In the genomic region with DNA sequence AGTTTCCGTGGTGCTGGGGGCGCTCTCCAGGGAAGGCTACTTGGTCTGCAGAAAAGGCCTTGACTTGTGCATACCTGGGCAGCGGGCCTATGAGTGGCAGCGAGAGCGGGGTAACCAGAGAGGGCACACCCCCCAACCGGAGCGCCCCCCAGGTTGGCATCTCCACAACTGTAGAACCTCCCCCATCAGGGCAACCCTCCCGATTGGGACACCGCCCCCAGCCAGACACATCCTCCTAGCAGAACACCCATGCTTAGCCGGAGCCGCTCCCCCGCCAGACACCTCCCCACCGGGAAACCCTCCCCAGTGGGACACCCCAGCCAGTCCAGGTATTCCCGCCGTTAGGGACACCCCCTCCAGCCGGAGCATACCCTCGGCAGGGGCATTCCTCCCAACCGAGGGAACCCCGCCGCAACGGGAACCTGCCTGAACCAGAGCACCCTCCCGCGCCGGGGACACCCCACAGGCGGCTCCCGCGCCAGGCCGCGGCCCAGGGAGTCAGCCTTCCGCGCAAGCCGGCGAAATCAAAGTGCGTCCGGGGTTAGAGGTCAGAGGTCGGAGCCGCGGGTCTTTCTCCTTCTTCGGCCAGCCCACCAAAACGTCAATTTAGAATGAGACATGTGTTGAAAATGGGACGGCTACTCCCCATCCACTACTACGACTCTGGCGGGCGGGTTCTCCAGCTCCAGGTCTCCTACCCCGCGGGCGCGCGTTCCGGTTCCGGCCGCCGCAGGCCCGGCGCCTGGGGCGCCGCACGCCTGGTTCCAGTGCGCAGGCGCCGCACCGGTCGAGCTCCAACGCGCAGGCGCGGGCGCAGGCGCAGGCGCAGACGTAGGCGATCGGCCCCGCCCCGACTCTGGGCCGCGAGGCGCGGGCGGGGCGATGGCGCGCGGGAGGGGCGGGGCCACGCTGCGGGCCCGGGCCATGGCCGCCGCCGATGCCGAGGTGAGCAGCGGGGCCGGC, we compare ENCODE assay signal across 8 cellular contexts. TPM values are rescaled to one million over a fixed set of nuclear protein-coding genes. Genes with fewer than 3 reads are reported as not detected.
DNase-seq lines count a peak whose midpoint lies in the region; ATAC-seq and TF ChIP-seq lines count a peak whose summit lies in the region.

Gene EHMT1 (plus strand): TSS at position 901 of the 963 bp plus-strand sequence. CDS start 24 bp downstream, at position 925.

- no peak for TF ChIP-seq CTCF in nephron (IDR thresholded peaks at IDR 0.05; ENCODE audit: unreplicated experiment in 3 of 3)

- peaks cover 44% of the 10 kb centered on the region for H3K36me3 Mint-ChIP-seq in activated T-helper 17 cell treated with anti-CD3 and anti-CD28 coated beads, Interleukin-2, amount 50 U/mL, for 72 hours (ENCODE audit: low read depth)
- H3K36me3 Mint-ChIP-seq in nephron (ENCODE audit: low read depth): peaks cover 3% of the 10 kb centered on the region

- H3K27me3 Mint-ChIP-seq in activated T-helper 17 cell treated with anti-CD3 and anti-CD28 coated beads, Interleukin-2, amount 50 U/mL, for 72 hours: no peaks in the 10 kb centered on the region
- H3K27me3 Mint-ChIP-seq in nephron (ENCODE audit: low read depth): no peaks in the 10 kb centered on the region

- peak; percentile 80 for DNase-seq in DMS53 treated with DMSO at 0.1 percent for 48 hours (lab: John Stamatoyannopoulos, UW; ENCODE audit: unreplicated experiment)
- DNase-seq in KG1 (lab: John Stamatoyannopoulos, UW): peak; percentile 82
- peak; percentile 95 for DNase-seq in RPMI8226
- DNase-seq in fibroblast of peridontal ligament (ENCODE audit: extremely low read depth): peak; percentile 72
- DNase-seq in stimulated activated naive CD8-positive, alpha-beta T cell treated with anti-CD3 and anti-CD28 coated beads, Interleukin-15, Interleukin-2, amounts not matched to agents 100 U/mL and 50 U/mL, for 24 hours: peak; percentile 94

- H3K4me3 Mint-ChIP-seq in activated T-helper 17 cell treated with anti-CD3 and anti-CD28 coated beads, Interleukin-2, amount 50 U/mL, for 72 hours: peak within 1 kb of the TSS; percentile 98
- peak within 1 kb of the TSS; percentile 90 to 93 (median 92) for H3K4me3 Mint-ChIP-seq in nephron

- H3K9me3 Mint-ChIP-seq in activated T-helper 17 cell treated with anti-CD3 and anti-CD28 coated beads, Interleukin-2, amount 50 U/mL, for 72 hours: no peaks in the 10 kb centered on the region
- H3K9me3 Mint-ChIP-seq in nephron: no peaks in the 10 kb centered on the region

- H3K27ac Mint-ChIP-seq in activated T-helper 17 cell treated with anti-CD3 and anti-CD28 coated beads, Interleukin-2, amount 50 U/mL, for 72 hours: peak within 1 kb of the TSS; percentile 95
- H3K27ac Mint-ChIP-seq in nephron: peak within 1 kb of the TSS; percentile 84 to 95 (median 92)

- peaks cover 20% of the 10 kb centered on the region for H3K4me1 Mint-ChIP-seq in activated T-helper 17 cell treated with anti-CD3 and anti-CD28 coated beads, Interleukin-2, amount 50 U/mL, for 72 hours
- H3K4me1 Mint-ChIP-seq in nephron: peaks cover 36% of the 10 kb centered on the region

- peak; percentile 57 for ATAC-seq in GM21619 (IDR thresholded peaks at IDR 0.05; ENCODE audit: unreplicated experiment)
- peak; percentile 89 for ATAC-seq in activated T-helper 17 cell treated with anti-CD3 and anti-CD28 coated beads, Interleukin-2, amount 50 U/mL, for 72 hours (replicated peaks)
- ATAC-seq in stimulated activated naive CD8-positive, alpha-beta T cell treated with anti-CD3 and anti-CD28 coated beads, Interleukin-15, Interleukin-2, amounts not matched to agents 100 U/mL and 50 U/mL, for 24 hours: peak; percentile 86

RNA-seq across cellular contexts. Expression of gene EHMT1, which starts in this region (rescaled TPM):
- 10 to 100 TPM; 77.2 to 77.8 TPM for total RNA-seq in activated T-helper 17 cell treated with anti-CD3 and anti-CD28 coated beads, Interleukin-2, amount 50 U/mL, for 72 hours

Comparison
In these comparisons a context has a peak if more than half of its experiments do, and no peak if none do; other contexts are left out.
1. Peak in every context shown above with its lines: DNase-seq and ATAC-seq.